8 cellular contexts compared by ENCODE assay signal in the genomic region with DNA sequence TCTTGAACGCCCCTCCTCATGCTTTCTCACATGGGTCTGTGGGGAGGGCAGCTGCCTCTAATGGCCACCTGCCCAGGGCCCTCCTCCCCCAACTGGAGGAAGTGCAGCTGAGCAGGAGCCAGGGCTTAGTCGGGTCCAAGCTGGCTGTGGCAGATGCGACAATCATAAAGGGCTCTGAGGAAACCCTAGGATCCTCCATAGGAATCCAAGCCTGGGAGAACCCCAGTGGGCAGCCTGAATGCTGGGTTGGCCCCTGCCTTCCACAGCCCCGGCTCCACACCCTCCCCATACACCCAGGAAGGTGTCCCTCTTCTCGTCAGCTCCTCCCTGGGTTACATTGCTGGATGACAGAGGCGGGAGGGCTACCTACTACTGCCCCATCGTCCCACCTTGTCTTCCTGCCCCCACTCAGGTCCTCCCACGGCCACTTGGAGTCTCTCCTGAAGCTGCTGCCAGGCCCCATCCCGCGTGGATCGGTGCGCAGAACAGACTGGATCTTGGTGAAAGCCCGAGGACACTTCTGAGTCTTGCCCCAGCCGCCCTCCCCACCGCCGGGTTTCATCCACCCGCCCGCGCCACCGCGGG. TPM values are rescaled to one million over a fixed set of nuclear protein-coding genes. Genes with fewer than 3 reads are reported as not detected.
DNase-seq lines count a peak whose midpoint lies in the region; ATAC-seq and TF ChIP-seq lines count a peak whose summit lies in the region.

No MANE protein-coding gene starts in this region.

- peak overlapping the region; percentile 61 for H3K4me3 Mint-ChIP-seq in WTC11
- peak overlapping the region; percentile 46 to 83 for H3K4me3 Mint-ChIP-seq in stimulated activated naive B cell treated with anti-CD40 and anti-IgM and Interleukin-4, amounts not matched to agents 10 μg/mL and 1 μg/mL and 100 μg/mL, for 72 hours

- POLR2A ChIA-PET in WTC11 (lab: Charles Lee) = interaction anchor here (1.1 kb wide), 1 partner anchor 15 kb away, joined by 3 read pairs; no protein-coding TSS in a partner anchor

- H3K4me1 Mint-ChIP-seq in WTC11 = no peaks in the 10 kb centered on the region
- H3K4me1 Mint-ChIP-seq in stimulated activated naive B cell treated with anti-CD40 and anti-IgM and Interleukin-4, amounts not matched to agents 10 μg/mL and 1 μg/mL and 100 μg/mL, for 72 hours = peaks cover 16 to 17% of the 10 kb centered on the region in 2 donors

- H3K27ac Mint-ChIP-seq in WTC11 = no peak overlapping the region
- no peak overlapping the region for H3K27ac Mint-ChIP-seq in stimulated activated naive B cell treated with anti-CD40 and anti-IgM and Interleukin-4, amounts not matched to agents 10 μg/mL and 1 μg/mL and 100 μg/mL, for 72 hours

- peaks cover 54% of the 10 kb centered on the region for H3K27me3 Mint-ChIP-seq in WTC11 (ENCODE audit: low read depth)
- H3K27me3 Mint-ChIP-seq in stimulated activated naive B cell treated with anti-CD40 and anti-IgM and Interleukin-4, amounts not matched to agents 10 μg/mL and 1 μg/mL and 100 μg/mL, for 72 hours = peaks cover 4 to 14% of the 10 kb centered on the region in 2 donors

- peak overlapping the region; percentile 6 for H3K4me3 ChIP-seq in iPS-11a (ENCODE audit: low read depth, low read length)

- DNase-seq in NCI-H748 (lab: John Stamatoyannopoulos, UW; ENCODE audit: unreplicated experiment) (peak; percentile 29), NCI-H748 treated with DMSO at 0.1 percent for 48 hours (lab: John Stamatoyannopoulos, UW) (no peak), WTC11 (ENCODE audit: low spot score) (no peak), germinal center (ENCODE audit: low spot score) (no peak)
- DNase-seq in stimulated activated naive B cell treated with anti-CD40 and anti-IgM and Interleukin-4, amounts not matched to agents 10 μg/mL and 1 μg/mL and 100 μg/mL, for 72 hours = no peak

- no peak for TF ChIP-seq CTCF in WTC11 (IDR thresholded peaks at IDR 0.05)

- H3K36me3 Mint-ChIP-seq in WTC11 = no peaks in the 10 kb centered on the region
- H3K36me3 Mint-ChIP-seq in stimulated activated naive B cell treated with anti-CD40 and anti-IgM and Interleukin-4, amounts not matched to agents 10 μg/mL and 1 μg/mL and 100 μg/mL, for 72 hours = no peaks in the 10 kb centered on the region

- no peaks in the 10 kb centered on the region for H3K9me3 Mint-ChIP-seq in WTC11
- no peaks in the 10 kb centered on the region for H3K9me3 Mint-ChIP-seq in stimulated activated naive B cell treated with anti-CD40 and anti-IgM and Interleukin-4, amounts not matched to agents 10 μg/mL and 1 μg/mL and 100 μg/mL, for 72 hours

- ATAC-seq in WTC11 = no peak
- no peak for ATAC-seq in stimulated activated naive B cell treated with anti-CD40 and anti-IgM and Interleukin-4, amounts not matched to agents 10 μg/mL and 1 μg/mL and 100 μg/mL, for 72 hours (replicated peaks)
- ATAC-seq in GM19455 (IDR thresholded peaks at IDR 0.05; ENCODE audit: unreplicated experiment) = no peak
- ATAC-seq in HG02981 (IDR thresholded peaks at IDR 0.05; ENCODE audit: unreplicated experiment) = no peak

- CTCF ChIA-PET in WTC11 (lab: Charles Lee) = interaction anchor here (0.6 to 4.1 kb wide), 34 partner anchors 8 to 265 kb away, joined by 3 to 53 read pairs (median 3); a partner anchor contains a TSS

TF ChIP-seq in WTC11, 78 proteins besides CTCF, POLR2A, EP300 and RAD21:
- TF ChIP-seq FOXP1 (CRISPR knock-in tag; IDR thresholded peaks at IDR 0.05; ENCODE audit: borderline replicate concordance) (peak; percentile 6; the same call in 1 of the 2 replicates), MXD4 (CRISPR knock-in tag; IDR thresholded peaks at IDR 0.05; ENCODE audit: borderline replicate concordance) (no peak)
TF ChIP-seq in WTC11: peak in this region for 1.

RNA-seq across cellular contexts. Expression of a gene that starts 15.6 kb away (rescaled TPM):
- total RNA-seq in WTC11 (2021) = 36.9 to 40.9 TPM (median 37.1 TPM) in 3 replicates

RNA-seq across cellular contexts. Expression of a gene that starts 24.9 kb away (rescaled TPM):
- 0.57 to 0.89 TPM (median 0.61 TPM) in 3 replicates for total RNA-seq in WTC11 (2021)

RNA-seq across cellular contexts. Expression of a gene that starts 52.3 kb away (rescaled TPM):
- total RNA-seq in WTC11 (2021) = 3.3 to 6.0 TPM (median 5.7 TPM) in 3 replicates
